Comparison of ENCODE assay signal across 14 cellular contexts in genomic region chr19:14385492-14385891, GRCh38. TPM values are rescaled to one million over a fixed set of nuclear protein-coding genes. Genes with fewer than 3 reads are reported as not detected.
DNase-seq lines count a peak whose midpoint lies in the region; ATAC-seq, FAIRE-seq and TF ChIP-seq lines count a peak whose summit lies in the region.
"Had no signal": no experiment of that assay in that cellular context is flagged by ENCODE, and none has a peak within 500 bp of the region (broad histone marks: within the 10 kb centered on the region; RNA-seq: fewer than 3 reads in every experiment).

No MANE protein-coding gene starts in this region.

- H3K27me3 Mint-ChIP-seq in CD8-positive, alpha-beta memory T cell: peaks cover 0 to 18% of the 10 kb centered on the region in 2 donors

- H3K14ac ChIP-seq in IMR-90 (replicated peaks; ENCODE audit: low read depth, low read length): no peak overlapping the region

- H4K20me1 ChIP-seq in IMR-90 (ENCODE audit: insufficient read depth, low read length) (no peaks in the 10 kb centered on the region), K562 (replicated peaks; ENCODE audit: control insufficient read depth, insufficient read depth, low read length) (0 out of 2 replicates have a peak, but pooled peaks cover 5% of the 10 kb centered on the region), PC-3 (ENCODE audit: low read length) (peaks cover 14% of the 10 kb centered on the region; the same call in 1 of the 2 replicates)

- peak in 1 of 5 donors; percentile 71 for DNase-seq in CD8-positive, alpha-beta memory T cell
- DNase-seq in IMR-90 (no peak), K562 (ENCODE audit: extremely low read depth in 1 of 4, low spot score in 3 of 4) (peak in 3 of 4 experiments; percentile 11 to 14 (median 12)), posterior vena cava (ENCODE audit: low spot score) (no peak), cortex of kidney (lab: John Stamatoyannopoulos, UW) (no peak), PC-3 (no peak), dorsolateral prefrontal cortex (no peak)
- peak; percentile 62 for DNase-seq in stimulated activated CD8-positive, alpha-beta memory T cell treated with anti-CD3 and anti-CD28 coated beads, Interleukin-4, amount 100 ng/mL, for 48 hours
- DNase-seq: kidney glomerular epithelial cell, NCI-H2227 treated with DMSO at 0.1 percent for 48 hours, SHP77 had no signal

- peak overlapping the region; percentile 91 to 99 (median 97) for H3K27ac Mint-ChIP-seq in CD8-positive, alpha-beta memory T cell

- H2AFZ ChIP-seq in IMR-90 (replicated peaks; ENCODE audit: low read length, poor library complexity) (no peak overlapping the region), K562 (ENCODE audit: low read depth, low read length) (0 out of 2 replicates have a peak overlapping the region, but pooled peaks have one; percentile 49), PC-3 (ENCODE audit: low read length) (no peak overlapping the region)

- dilution Hi-C loops in IMR-90 (cut with HindIII; ENCODE audit: low sequenced_read_pairs, unreplicated experiment): no loop called here

- H3K4me3 Mint-ChIP-seq in CD8-positive, alpha-beta memory T cell: peak overlapping the region; percentile 84 to 100 (median 93)

- no peaks in the 10 kb centered on the region for H3K9me3 ChIP-seq in CD8-positive, alpha-beta memory T cell (ENCODE audit: low read length)
- H3K9me3 ChIP-seq in IMR-90 (ENCODE audit: control insufficient read depth, insufficient read depth, low read length) (no peaks in the 10 kb centered on the region), K562 (replicated peaks; ENCODE audit: control insufficient read depth, insufficient read depth, low read depth, low read length) (no peaks in the 10 kb centered on the region), PC-3 (ENCODE audit: low read length) (no peaks in the 10 kb centered on the region)
- H3K9me3 ChIP-seq: prostate gland had no signal

- in situ Hi-C loops in IMR-90 (cut with MboI; ENCODE audit: low sequenced_read_pairs): no loop called here
- in situ Hi-C loops in K562 (cut with MboI): no loop called here

- no peak overlapping the region for H3K56ac ChIP-seq in IMR-90 (ENCODE audit: extremely low read depth, insufficient read depth, low read length)

- peaks cover 0 to 3% (median 0%) of the 10 kb centered on the region in 5 donors for H3K9me3 Mint-ChIP-seq in CD8-positive, alpha-beta memory T cell

- peaks cover 17% of the 10 kb centered on the region for H3K4me1 ChIP-seq in CD8-positive, alpha-beta memory T cell (ENCODE audit: insufficient read depth, low read length)
- H3K4me1 ChIP-seq in IMR-90 (ENCODE audit: control insufficient read depth, insufficient read depth, low read length) (peaks cover 14% of the 10 kb centered on the region), K562 (replicated peaks in 1 of 2; ENCODE audit: control insufficient read depth in 2 of 2, insufficient read depth in 2 of 2, low read length in 2 of 2) (peaks cover 21 to 52% of the 10 kb centered on the region in 2 experiments), PC-3 (ENCODE audit: insufficient read depth, low read length) (peaks cover 31% of the 10 kb centered on the region)

- H2AK9ac ChIP-seq in IMR-90 (replicated peaks; ENCODE audit: low read depth, low read length, poor library complexity): peak overlapping the region; percentile 82

- H3K79me1 ChIP-seq in IMR-90 (ENCODE audit: low read depth in 1 of 2, low read length in 2 of 2): peaks cover 17 to 41% of the 10 kb centered on the region in 2 experiments

- no peak overlapping the region; the same call in 1 of the 2 replicates for H2BK20ac ChIP-seq in IMR-90 (ENCODE audit: low read depth, low read length)

- WGBS in IMR-90 (ENCODE audit: extremely low coverage in 2 of 2, insufficient read length in 1 of 2), 2 experiments: 100% methylated on average over 3 of the region's 11 CpGs; no CpG with 5 or more reads in 1 of the 2 experiments
- 37% methylated on average over 8 of the region's 11 CpGs for WGBS in K562 (ENCODE audit: insufficient coverage, low coverage, missing lambda C conversion rate)

- TF ChIP-seq CTCF in IMR-90 (conservative IDR thresholded peaks at IDR 0.05; ENCODE audit: low read depth, low read length): no peak
- TF ChIP-seq CTCF in K562 (IDR thresholded peaks at IDR 0.05 in 2 of 3, conservative IDR thresholded peaks at IDR 0.05 in 1 of 3; ENCODE audit: insufficient read depth in 2 of 3, low read depth in 1 of 3, low read length in 3 of 3): no peak
- no peak for TF ChIP-seq CTCF in PC-3 (conservative IDR thresholded peaks at IDR 0.05; ENCODE audit: low read depth, low read length)
- no peak for TF ChIP-seq CTCF in dorsolateral prefrontal cortex (IDR thresholded peaks at IDR 0.05 in 54 of 56, conservative IDR thresholded peaks at IDR 0.05 in 2 of 56; ENCODE audit: low read depth in 1 of 56, partially characterized antibody in 56 of 56)

- no peak for FAIRE-seq in K562 (lab: Jason Lieb, UNC)
- FAIRE-seq: bronchial epithelial cell, D721Med had no signal

- H3K4me3 ChIP-seq in CD8-positive, alpha-beta memory T cell (ENCODE audit: low read length): peak overlapping the region; percentile 43
- H3K4me3 ChIP-seq in IMR-90 (ENCODE audit: insufficient read depth, low read depth, low read length): no peak overlapping the region
- peak overlapping the region; percentile 11; the same call in 1 of the 2 replicates for H3K4me3 ChIP-seq in K562
- no peak overlapping the region for H3K4me3 ChIP-seq in PC-3 (ENCODE audit: low read length)
- H3K4me3 ChIP-seq in dorsolateral prefrontal cortex: no peak overlapping the region
- H3K4me3 ChIP-seq: prostate gland had no signal

- TF ChIP-seq RAD21 in IMR-90 (IDR thresholded peaks at IDR 0.05; ENCODE audit: low read length): no peak
- no peak for TF ChIP-seq RAD21 in K562 (CRISPR knock-in tag; conservative IDR thresholded peaks at IDR 0.05 in 1 of 2, IDR thresholded peaks at IDR 0.05 in 1 of 2)

- peak overlapping the region; percentile 99 for H3K27ac ChIP-seq in CD8-positive, alpha-beta memory T cell (ENCODE audit: low read depth, low read length)
- no peak overlapping the region for H3K27ac ChIP-seq in IMR-90 (ENCODE audit: insufficient read depth, low read length)
- H3K27ac ChIP-seq in K562 (ENCODE audit: extremely low read depth, low read depth, low read length): peak overlapping the region; percentile 91
- no peak overlapping the region for H3K27ac ChIP-seq in PC-3 (ENCODE audit: low read length)
- peak overlapping the region in 3 of 59 donors; percentile 35 to 67 (median 44) for H3K27ac ChIP-seq in dorsolateral prefrontal cortex
- H3K27ac ChIP-seq: prostate gland had no signal

- peaks cover 6% of the 10 kb centered on the region for H3K9me1 ChIP-seq in IMR-90 (ENCODE audit: insufficient read depth, low read length)
- no peaks in the 10 kb centered on the region for H3K9me1 ChIP-seq in K562 (ENCODE audit: control insufficient read depth, insufficient read depth, low read length)

- no peaks in the 10 kb centered on the region for H3K9me2 ChIP-seq in PC-3 (replicated peaks; ENCODE audit: low read length)

- POLR2A ChIA-PET in CD8-positive, alpha-beta memory T cell (lab: Charles Lee): interaction anchor here (0.6 to 1.9 kb wide), 5 partner anchors 20 to 1751 kb away, joined by 3 to 11 read pairs (median 4); no protein-coding TSS in a partner anchor
- POLR2A ChIA-PET in IMR-90 (lab: Charles Lee; ENCODE audit: unreplicated experiment): no interaction called here
- POLR2A ChIA-PET in K562 (lab: Yijun Ruan, JAX): no interaction called here
- POLR2A ChIA-PET in PC-3 (lab: Charles Lee; ENCODE audit: unreplicated experiment): no interaction called here

- no peak overlapping the region; the same call in 1 of the 2 replicates for H2AK5ac ChIP-seq in IMR-90 (ENCODE audit: low read depth, low read length)

- H3K4me2 ChIP-seq in IMR-90 (ENCODE audit: low read depth, low read length) (no peak overlapping the region), K562 (ENCODE audit: insufficient read depth, low read length) (peak overlapping the region; percentile 60), PC-3 (ENCODE audit: low read length) (no peak overlapping the region)

- BruUV-seq in IMR-90 (replicated peaks; lab: Mats Ljungman, UMichigan): no TSS peak
- BruUV-seq in K562 (replicated peaks; lab: Mats Ljungman, UMichigan): no TSS peak
- no TSS peak for BruUV-seq in PC-3 (replicated peaks; lab: Mats Ljungman, UMichigan)

- H3K27me3 ChIP-seq in CD8-positive, alpha-beta memory T cell (ENCODE audit: insufficient read depth, low read length, poor library complexity, severe bottlenecking): no peaks in the 10 kb centered on the region
- no peaks in the 10 kb centered on the region for H3K27me3 ChIP-seq in IMR-90 (ENCODE audit: control insufficient read depth, insufficient read depth, low read length)
- H3K27me3 ChIP-seq in K562 (ENCODE audit: control insufficient read depth in 2 of 2, insufficient read depth in 2 of 2, low read length in 2 of 2): no peaks in the 10 kb centered on the region
- no peaks in the 10 kb centered on the region for H3K27me3 ChIP-seq in PC-3 (ENCODE audit: low read length)
- H3K27me3 ChIP-seq in dorsolateral prefrontal cortex: peaks cover 0 to 5% (median 0%) of the 10 kb centered on the region in 45 donors

- CTCF ChIA-PET in CD8-positive, alpha-beta memory T cell (lab: Charles Lee): interaction anchor here (1.1 to 12.8 kb wide), 5 partner anchors 10 to 249 kb away, joined by 4 to 186 read pairs (median 4); partner anchors contain the start of gene ASF1B
- CTCF ChIA-PET in IMR-90 (lab: Yijun Ruan, JAX): no interaction called here
- CTCF ChIA-PET in K562 (lab: Yijun Ruan, JAX; ENCODE audit: low intra/inter-chr PET ratio): interaction anchor here (0.6 kb wide), 1 partner anchor 482 kb away, joined by 3 read pairs; no protein-coding TSS in a partner anchor
- CTCF ChIA-PET in PC-3 (lab: Charles Lee): interaction anchor here (1.2 kb wide), 1 partner anchor 249 kb away, joined by 4 read pairs; the partner anchor contains the start of gene ASF1B

- 0 out of 2 replicates have a peak overlapping the region, but pooled peaks have one; percentile 19 for H3K4ac ChIP-seq in IMR-90 (ENCODE audit: low read depth, low read length)

- H3K79me2 ChIP-seq in K562 (ENCODE audit: control insufficient read depth, insufficient read depth, low read length): peaks cover 59% of the 10 kb centered on the region
- H3K79me2 ChIP-seq in PC-3 (ENCODE audit: low read length): peaks cover 54% of the 10 kb centered on the region

- no peak for ATAC-seq in IMR-90 (ENCODE audit: low read depth)
- ATAC-seq in K562: no peak
- no peak for ATAC-seq in PC-3

- intact Hi-C loops in IMR-90 (cut with micrococcal nuclease) (no loop called here), K562 (cut with micrococcal nuclease) (loop anchor here (2.0 kb wide), 1 partner anchor 23 kb away; no protein-coding TSS in a partner anchor), posterior vena cava (cut with DNase I) (loop anchor here in 1 of 2 donors (1.0 kb wide), 1 partner anchor 38 kb away; no protein-coding TSS in a partner anchor), PC-3 (cut with micrococcal nuclease) (loop anchor here (10.0 kb wide), 1 partner anchor 251 kb away; the partner anchor contains the start of gene ASF1B), dorsolateral prefrontal cortex (cut with DNase I) (no loop called here)

- no peak overlapping the region for H4K5ac ChIP-seq in IMR-90 (ENCODE audit: low read depth, low read length)

- H4K8ac ChIP-seq in IMR-90 (ENCODE audit: low read depth in 2 of 2, low read length in 2 of 2): peak overlapping the region in 1 of 2 experiments; percentile 16; a peak in 2 of 4 replicates

- H3K18ac ChIP-seq in IMR-90 (ENCODE audit: low read depth, low read length): no peak overlapping the region

- H3F3A ChIP-seq in PC-3 (ENCODE audit: low read length, unreplicated experiment): no peaks in the 10 kb centered on the region

- H3K9ac ChIP-seq in IMR-90 (ENCODE audit: low read depth, low read length): no peak overlapping the region
- peak overlapping the region; percentile 53 to 85; a peak in 3 of 4 replicates for H3K9ac ChIP-seq in K562 (ENCODE audit: insufficient read depth in 1 of 2, low read depth in 2 of 2, low read length in 2 of 2)
- no peak overlapping the region for H3K9ac ChIP-seq in PC-3 (ENCODE audit: low read length)

- H3K23ac ChIP-seq in IMR-90 (ENCODE audit: low read depth, low read length): no peak overlapping the region

- H4K91ac ChIP-seq in IMR-90 (ENCODE audit: insufficient read depth, low read depth, low read length): no peak overlapping the region; the same call in 1 of the 2 replicates

- H3K4me1 Mint-ChIP-seq in CD8-positive, alpha-beta memory T cell: peaks cover 29 to 46% (median 31%) of the 10 kb centered on the region in 3 donors

- H3K36me3 ChIP-seq in CD8-positive, alpha-beta memory T cell (ENCODE audit: insufficient read depth, low read length): peaks cover 7% of the 10 kb centered on the region
- H3K36me3 ChIP-seq in IMR-90 (ENCODE audit: control insufficient read depth, insufficient read depth, low read length) (peaks cover 2% of the 10 kb centered on the region; the same call in 1 of the 2 replicates), K562 (ENCODE audit: control insufficient read depth, insufficient read depth, low read length) (peaks cover 13% of the 10 kb centered on the region; the same call in 2 of the 3 replicates), PC-3 (ENCODE audit: low read depth, low read length) (peaks cover 3% of the 10 kb centered on the region; the same call in 1 of the 2 replicates)
- H3K36me3 ChIP-seq: prostate gland had no signal

- no peak for TF ChIP-seq EP300 in K562 (IDR thresholded peaks at IDR 0.05; ENCODE audit: low read length)

- no peak overlapping the region for H2BK15ac ChIP-seq in IMR-90 (ENCODE audit: low read depth, low read length)

- H2BK5ac ChIP-seq in IMR-90 (ENCODE audit: low read depth, low read length, poor library complexity, severe bottlenecking): no peak overlapping the region

- peak overlapping the region; percentile 94; the same call in 1 of the 2 replicates for H2BK120ac ChIP-seq in IMR-90 (ENCODE audit: low read depth, low read length)

- peaks cover 9 to 60% (median 10%) of the 10 kb centered on the region in 3 donors for H3K36me3 Mint-ChIP-seq in CD8-positive, alpha-beta memory T cell

- TF ChIP-seq POLR2A in IMR-90 (IDR thresholded peaks at IDR 0.05; ENCODE audit: low read depth, low read length) (no peak), K562 (conservative IDR thresholded peaks at IDR 0.05) (no peak)

RNA-seq across cellular contexts. Expression of gene ADGRE5, which starts 4.2 kb away (rescaled TPM):
- 100 to 1,000 TPM; 231 to 233 TPM for total RNA-seq in CD8-positive, alpha-beta memory T cell
- 311 TPM for polyA plus RNA-seq in CD8-positive, alpha-beta memory T cell
- 7.5 and 7.7 TPM in 2 replicates for total RNA-seq in IMR-90 (2012; rRNA removed)
- 14.6 and 15.0 TPM in 2 replicates for polyA plus RNA-seq in IMR-90 (2012; rRNA removed)
- polyA plus RNA-seq in IMR-90 (2012; cell fraction: cytosol; rRNA removed): 8.9 and 17.0 TPM in 2 replicates
- 20.5 and 31.2 TPM in 2 replicates for polyA plus RNA-seq in IMR-90 (2012; cell fraction: nucleus; rRNA removed; ENCODE audit: low replicate concordance)
- 133 and 378 TPM in 2 replicates for total RNA-seq in K562 (2011; cell fraction: chromatin; rRNA removed; ENCODE audit: low replicate concordance)
- total RNA-seq in K562 (2011; cell fraction: nucleolus; rRNA removed): 188 and 218 TPM in 2 replicates
- 153 and 170 TPM in 2 replicates for total RNA-seq in K562 (2011; cell fraction: nucleoplasm; rRNA removed)
- total RNA-seq in K562 (2014; rRNA removed): 31.1 and 34.2 TPM in 2 replicates
- 8.3 and 10.0 TPM in 2 replicates for total RNA-seq in K562 (2014; rRNA removed; fragmentation: Illumina TruSeq; extraction: Trizol)
- 11.4 and 11.9 TPM in 2 replicates for total RNA-seq in K562 (2015; rRNA removed; fragmentation: Illumina TruSeq; extraction: Trizol)
- 58.2 and 68.9 TPM in 2 replicates for total RNA-seq in K562 (2021)
- 15.6 and 30.7 TPM in 2 replicates for polyA plus RNA-seq in K562 (2011; rRNA removed)
- 15.4 and 18.5 TPM in 2 replicates for polyA plus RNA-seq in K562 (2011; cell fraction: cytosol; rRNA removed)
- 97.7 and 167 TPM in 2 replicates for polyA plus RNA-seq in K562 (2011; cell fraction: nucleus; rRNA removed)
- polyA plus RNA-seq in K562 (2012): 50.5 and 78.5 TPM in 2 replicates
- 32.2 and 45.4 TPM in 2 replicates for polyA plus RNA-seq in K562 (2014; fragmentation: Illumina TruSeq; extraction: Trizol)
- 1 to 10 TPM; 2.5 to 3.1 TPM for polyA plus RNA-seq in K562 (2014; fragmentation: Nextera tagmentation; extraction: Ambion mirVana)
- polyA plus RNA-seq in K562 (2014; rRNA removed): 28.2 and 35.7 TPM in 2 replicates
- 22.6 and 23.8 TPM in 2 replicates for polyA minus RNA-seq in K562 (2011; rRNA and poly(A)+ RNA removed)
- 20.7 and 23.5 TPM in 2 replicates for polyA minus RNA-seq in K562 (2011; cell fraction: cytosol; rRNA and poly(A)+ RNA removed)
- polyA minus RNA-seq in K562 (2011; cell fraction: nucleus; rRNA and poly(A)+ RNA removed): 38.5 and 43.3 TPM in 2 replicates
- total RNA-seq in posterior vena cava: 100 to 1,000 TPM; 195 to 306 TPM
- 105 and 120 TPM in 2 replicates for total RNA-seq in PC-3 (2014; rRNA removed)
- 10 to 100 TPM in 67 of 120 experiments, 1 to 10 TPM in 53; 3.9 to 39.0 (median 10.7) TPM for total RNA-seq in dorsolateral prefrontal cortex

RNA-seq across cellular contexts. Expression of gene DDX39A, which starts 33.6 kb away (rescaled TPM):
- 100 to 1,000 TPM; 298 to 302 TPM for total RNA-seq in CD8-positive, alpha-beta memory T cell
- polyA plus RNA-seq in CD8-positive, alpha-beta memory T cell: 110 TPM
- total RNA-seq in IMR-90 (2012; rRNA removed) (77.5 and 83.0 TPM in 2 replicates), K562 (2014; rRNA removed) (239 and 284 TPM in 2 replicates), K562 (2014; rRNA removed; fragmentation: Illumina TruSeq; extraction: Trizol) (75.4 and 90.3 TPM in 2 replicates), K562 (2015; rRNA removed; fragmentation: Illumina TruSeq; extraction: Trizol) (163 and 166 TPM in 2 replicates), K562 (2021) (244 and 249 TPM in 2 replicates), posterior vena cava (10 to 100 TPM; 37.4 to 38.7 TPM), PC-3 (2014; rRNA removed) (308 and 311 TPM in 2 replicates), dorsolateral prefrontal cortex (10 to 100 TPM; 17.5 to 45.6 (median 29.1) TPM)
- polyA plus RNA-seq in IMR-90 (2012; rRNA removed) (82.5 and 89.3 TPM in 2 replicates), K562 (2011; rRNA removed) (120 and 136 TPM in 2 replicates), K562 (2014; fragmentation: Illumina TruSeq; extraction: Trizol) (140 and 177 TPM in 2 replicates), K562 (2014; fragmentation: Nextera tagmentation; extraction: Ambion mirVana) (100 to 1,000 TPM; 188 to 230 TPM), K562 (2014; rRNA removed) (239 and 250 TPM in 2 replicates)
- 49.4 and 53.9 TPM in 2 replicates for polyA plus RNA-seq in IMR-90 (2012; cell fraction: cytosol; rRNA removed)
- polyA plus RNA-seq in IMR-90 (2012; cell fraction: nucleus; rRNA removed; ENCODE audit: low replicate concordance): 436 and 719 TPM in 2 replicates
- total RNA-seq in K562 (2011; cell fraction: chromatin; rRNA removed; ENCODE audit: low replicate concordance): 212 and 603 TPM in 2 replicates
- 468 and 513 TPM in 2 replicates for total RNA-seq in K562 (2011; cell fraction: nucleolus; rRNA removed)
- total RNA-seq in K562 (2011; cell fraction: nucleoplasm; rRNA removed): 227 and 308 TPM in 2 replicates
- 104 and 196 TPM in 2 replicates for polyA plus RNA-seq in K562 (2011; cell fraction: cytosol; rRNA removed)
- polyA plus RNA-seq in K562 (2011; cell fraction: nucleus; rRNA removed): 938 and 1,011 TPM in 2 replicates
- polyA plus RNA-seq in K562 (2012): 261 and 285 TPM in 2 replicates
- 62.7 and 99.1 TPM in 2 replicates for polyA minus RNA-seq in K562 (2011; rRNA and poly(A)+ RNA removed)
- polyA minus RNA-seq in K562 (2011; cell fraction: cytosol; rRNA and poly(A)+ RNA removed): 83.0 and 99.1 TPM in 2 replicates
- 152 and 185 TPM in 2 replicates for polyA minus RNA-seq in K562 (2011; cell fraction: nucleus; rRNA and poly(A)+ RNA removed)

RNA-seq across cellular contexts. Expression of gene PKN1, which starts 47.6 kb away (rescaled TPM):
- total RNA-seq in CD8-positive, alpha-beta memory T cell: 100 to 1,000 TPM; 177 to 205 TPM
- 86.6 TPM for polyA plus RNA-seq in CD8-positive, alpha-beta memory T cell
- total RNA-seq in IMR-90 (2012; rRNA removed) (39.4 and 41.4 TPM in 2 replicates), K562 (2014; rRNA removed) (108 and 133 TPM in 2 replicates), K562 (2014; rRNA removed; fragmentation: Illumina TruSeq; extraction: Trizol) (25.8 and 37.3 TPM in 2 replicates), K562 (2015; rRNA removed; fragmentation: Illumina TruSeq; extraction: Trizol) (75.0 and 80.6 TPM in 2 replicates), K562 (2021) (222 and 228 TPM in 2 replicates), posterior vena cava (100 to 1,000 TPM; 135 to 173 TPM), PC-3 (2014; rRNA removed) (186 and 238 TPM in 2 replicates), dorsolateral prefrontal cortex (100 to 1,000 TPM in 6 of 120 experiments, 10 to 100 TPM in 114; 45.9 to 129 (median 73.3) TPM)
- polyA plus RNA-seq in IMR-90 (2012; rRNA removed) (39.1 and 44.1 TPM in 2 replicates), K562 (2011; rRNA removed) (52.1 and 63.7 TPM in 2 replicates), K562 (2014; fragmentation: Illumina TruSeq; extraction: Trizol) (77.5 and 97.5 TPM in 2 replicates), K562 (2014; fragmentation: Nextera tagmentation; extraction: Ambion mirVana) (under 1 TPM; 0.30 to 0.57 TPM), K562 (2014; rRNA removed) (97.3 and 108 TPM in 2 replicates)
- 58.6 and 63.1 TPM in 2 replicates for polyA plus RNA-seq in IMR-90 (2012; cell fraction: cytosol; rRNA removed)
- 50.6 and 92.0 TPM in 2 replicates for polyA plus RNA-seq in IMR-90 (2012; cell fraction: nucleus; rRNA removed; ENCODE audit: low replicate concordance)
- total RNA-seq in K562 (2011; cell fraction: chromatin; rRNA removed; ENCODE audit: low replicate concordance): 22.5 and 89.0 TPM in 2 replicates
- total RNA-seq in K562 (2011; cell fraction: nucleolus; rRNA removed): 76.9 and 79.6 TPM in 2 replicates
- total RNA-seq in K562 (2011; cell fraction: nucleoplasm; rRNA removed): 33.7 and 45.6 TPM in 2 replicates
- polyA plus RNA-seq in K562 (2011; cell fraction: cytosol; rRNA removed): 66.1 and 116 TPM in 2 replicates
- polyA plus RNA-seq in K562 (2011; cell fraction: nucleus; rRNA removed): 105 and 144 TPM in 2 replicates
- polyA plus RNA-seq in K562 (2012): 160 and 186 TPM in 2 replicates
- polyA minus RNA-seq in K562 (2011; rRNA and poly(A)+ RNA removed): 37.3 and 59.9 TPM in 2 replicates
- 93.0 and 105 TPM in 2 replicates for polyA minus RNA-seq in K562 (2011; cell fraction: cytosol; rRNA and poly(A)+ RNA removed)
- polyA minus RNA-seq in K562 (2011; cell fraction: nucleus; rRNA and poly(A)+ RNA removed): 25.6 and 39.1 TPM in 2 replicates

Comparison
In these comparisons a context has a peak if more than half of its experiments do, and no peak if none do; other contexts are left out.
1. DNase-seq: peak in K562 (3 of 4) and stimulated activated CD8-positive, alpha-beta memory T cell treated with anti-CD3 and anti-CD28 coated beads, Interleukin-4, amount 100 ng/mL, for 48 hours (single experiment); none in IMR-90 (single experiment), posterior vena cava (single experiment), cortex of kidney (single experiment), PC-3 (single experiment) and dorsolateral prefrontal cortex (0 of 10).
2. H3K27ac ChIP-seq: peak in CD8-positive, alpha-beta memory T cell (single experiment) and K562 (single experiment); none in IMR-90 (single experiment) and PC-3 (single experiment).
3. H3K4me3 ChIP-seq: peak in CD8-positive, alpha-beta memory T cell (single experiment) and K562 (single experiment); none in IMR-90 (single experiment), PC-3 (single experiment) and dorsolateral prefrontal cortex (0 of 59).
4. H3K9ac ChIP-seq: peak in K562 (2 of 2); none in IMR-90 (single experiment) and PC-3 (single experiment).
5. intact Hi-C loops: an anchor here in K562 (2.0 kb wide) and PC-3 (10.0 kb wide); none called in IMR-90 and dorsolateral prefrontal cortex.